ENCODE assay signal across 17 cellular contexts in the genomic region with DNA sequence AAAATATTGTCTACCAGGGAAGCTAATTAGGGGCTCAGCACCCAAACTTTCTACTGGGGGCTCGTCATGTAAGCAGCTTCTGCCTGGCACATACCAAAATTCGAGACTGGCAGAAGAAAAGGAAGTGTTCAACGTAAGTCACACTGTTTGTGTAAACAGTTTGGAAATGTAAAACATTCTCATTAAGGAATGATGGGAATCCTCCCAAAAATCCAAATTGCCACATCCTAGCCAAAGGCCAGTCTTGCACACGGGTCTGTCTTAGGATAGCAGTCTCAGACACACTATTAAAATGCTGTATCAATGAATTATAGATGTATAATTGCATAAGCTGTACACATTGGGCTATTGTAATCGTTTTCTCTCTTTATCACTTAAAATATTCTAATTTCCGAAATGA.
"Had no signal": no experiment of that assay in that cellular context is flagged by ENCODE, and none has a peak within 500 bp of the region (broad histone marks: within the 10 kb centered on the region; RNA-seq: fewer than 3 reads in every experiment).

No MANE protein-coding gene starts in this region.

- H3K27me3 ChIP-seq: foreskin keratinocyte, ovary, stomach had no signal

- H3K36me3 ChIP-seq: ovary had no signal

- H3K27ac Mint-ChIP-seq: activated T-helper 2 cell treated with anti-CD3 and anti-CD28 coated beads, Interferon-gamma antibody, Interleukin-2, Interleukin-4, amounts not matched to agents 10 μg/mL and 5 μg/mL and 100 μg/mL, durations not matched to agents 14 hours and 24 hours and 36 hours; brain; dendritic cell treated with granulocyte-macrophage colony-stimulating factor and Interleukin-4, amounts not matched to agents 40 ng/mL and 50 ng/mL, for 4 days had no signal

- H3K27me3 Mint-ChIP-seq: brain; dendritic cell treated with granulocyte-macrophage colony-stimulating factor and Interleukin-4, amounts not matched to agents 40 ng/mL and 50 ng/mL, for 4 days had no signal

- H3K4me3 ChIP-seq: ovary, skin epidermis, stomach, thoracic aorta had no signal

- H3K9me3 ChIP-seq: ovary, stomach, thoracic aorta had no signal

- DNase-seq: activated CD4-positive, alpha-beta T cell treated with anti-CD3 and anti-CD28 coated beads, Interleukin-2, amount 50 U/mL, for 1 hour; activated CD4-positive, CD25-positive, alpha-beta regulatory T cell; activated naive CD4-positive, alpha-beta T cell treated with anti-CD3 and anti-CD28 coated beads, Interleukin-2, amount 50 U/mL, for 16 hours; amniotic stem cell; foreskin keratinocyte; head of caudate nucleus; left colon; nephron progenitor cell; ovary; stimulated activated CD4-positive, alpha-beta T cell treated with anti-CD3 and anti-CD28 coated beads, Interleukin-4, amount 100 ng/mL, for 4 hours; stomach; T-helper 2 cell had no signal

- ATAC-seq: foreskin keratinocyte had no signal

- H3K4me1 Mint-ChIP-seq: brain had no signal

- H3K27ac ChIP-seq: foreskin keratinocyte, skin epidermis, stomach, thoracic aorta had no signal

- H3K4me1 ChIP-seq: foreskin keratinocyte had no signal

- H3K4me3 Mint-ChIP-seq: brain; dendritic cell treated with granulocyte-macrophage colony-stimulating factor and Interleukin-4, amounts not matched to agents 40 ng/mL and 50 ng/mL, for 4 days; nephron progenitor cell had no signal

- H3K9me3 Mint-ChIP-seq: activated T-helper 2 cell treated with anti-CD3 and anti-CD28 coated beads, Interferon-gamma antibody, Interleukin-2, Interleukin-4, amounts not matched to agents 10 μg/mL and 5 μg/mL and 100 μg/mL, durations not matched to agents 14 hours and 24 hours and 36 hours; brain; dendritic cell treated with granulocyte-macrophage colony-stimulating factor and Interleukin-4, amounts not matched to agents 40 ng/mL and 50 ng/mL, for 4 days; nephron progenitor cell had no signal
